ENCODE assay signal across 8 cellular contexts in the genomic region with DNA sequence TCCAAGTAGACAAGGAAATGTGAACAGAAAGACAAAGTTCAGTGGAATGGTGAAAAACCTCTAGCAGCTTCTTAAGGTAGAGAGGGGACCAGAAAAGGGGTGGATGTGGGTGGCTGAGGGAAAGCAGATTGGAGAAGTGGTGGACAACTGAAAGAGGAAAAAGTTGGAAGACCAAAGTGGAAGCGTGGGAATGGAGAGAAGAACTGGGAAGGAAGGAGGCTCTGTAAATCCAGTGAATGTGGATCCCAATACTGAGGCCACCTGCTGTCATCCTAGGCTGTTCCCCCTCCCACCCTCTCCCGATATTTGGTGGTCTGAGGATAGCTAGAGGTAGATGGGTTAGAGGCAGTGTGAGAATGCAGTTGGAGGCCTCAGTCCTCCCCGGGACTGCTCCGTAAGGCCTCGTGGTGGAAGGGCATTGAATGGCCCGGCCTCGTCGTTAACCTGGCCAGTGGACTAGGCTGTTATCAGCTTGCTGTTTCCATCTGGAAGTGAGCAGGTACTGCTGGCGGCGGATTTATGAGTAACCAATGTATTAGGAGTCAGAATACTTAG. TPM values are rescaled to one million over a fixed set of nuclear protein-coding genes. Genes with fewer than 3 reads are reported as not detected.
A peak's percentile ranks its signal among the peaks of the same experiment; 100 is the strongest.
DNase-seq lines count a peak whose midpoint lies in the region; ATAC-seq, FAIRE-seq and TF ChIP-seq lines count a peak whose summit lies in the region.

No MANE protein-coding gene starts in this region.

- no peak overlapping the region for H3K27ac ChIP-seq in OCI-LY1 (ENCODE audit: low read depth, low read length, poor library complexity, severe bottlenecking)

- H3K9me2 ChIP-seq in OCI-LY1 (ENCODE audit: low read depth, low read length): no peaks in the 10 kb centered on the region

- no peaks in the 10 kb centered on the region for H3K9me3 ChIP-seq in OCI-LY1 (ENCODE audit: low read length)
- no peaks in the 10 kb centered on the region for H3K9me3 ChIP-seq in mononuclear cell (ENCODE audit: low read depth, low read length)

- TF ChIP-seq POLR2A in GM12891 (IDR thresholded peaks at IDR 0.05; ENCODE audit: low read depth, low read length): no peak

- peak overlapping the region; percentile 96 for H3K4me2 ChIP-seq in OCI-LY1 (ENCODE audit: low read length)

- H3K4me1 ChIP-seq in OCI-LY1 (ENCODE audit: insufficient read depth, low read length, severe bottlenecking) (peaks cover 10% of the 10 kb centered on the region), mononuclear cell (ENCODE audit: insufficient read depth, low read length) (peaks cover 20% of the 10 kb centered on the region)

- H4K20me1 ChIP-seq in OCI-LY1 (ENCODE audit: insufficient read depth, low read length): no peaks in the 10 kb centered on the region

- ATAC-seq in HG03442 (IDR thresholded peaks at IDR 0.05; ENCODE audit: unreplicated experiment): no peak
- no peak for ATAC-seq in HG02610 (IDR thresholded peaks at IDR 0.05; ENCODE audit: unreplicated experiment)
- no peak for ATAC-seq in GM19023 (IDR thresholded peaks at IDR 0.05; ENCODE audit: unreplicated experiment)

- no peak for DNase-seq in GM12891 (ENCODE audit: insufficient read length, low spot score)
- peak; percentile 53 for DNase-seq in dermis blood vessel endothelial cell
- DNase-seq in COLO829 (ENCODE audit: low spot score): no peak

- H3F3A ChIP-seq in OCI-LY1 (ENCODE audit: insufficient read depth, low read length): peaks cover 13% of the 10 kb centered on the region; the same call in 1 of the 2 replicates

- H3K79me2 ChIP-seq in OCI-LY1 (ENCODE audit: insufficient read depth, low read length): no peaks in the 10 kb centered on the region

- H3K4me3 ChIP-seq in OCI-LY1 (ENCODE audit: low read depth, low read length, poor library complexity, severe bottlenecking) (peak overlapping the region; percentile 78), mononuclear cell (ENCODE audit: low read length) (peak overlapping the region; percentile 86)

- H3K27me3 ChIP-seq in OCI-LY1 (ENCODE audit: insufficient read depth, low read length) (no peaks in the 10 kb centered on the region), mononuclear cell (ENCODE audit: insufficient read depth, low read length) (no peaks in the 10 kb centered on the region)

- H2AFZ ChIP-seq in OCI-LY1 (ENCODE audit: low read length): no peak overlapping the region

- TF ChIP-seq CTCF in OCI-LY1 (IDR thresholded peaks at IDR 0.05; ENCODE audit: low read length): no peak

- FAIRE-seq in GM12891 (lab: Jason Lieb, UNC): peak; percentile 20

- H3K9ac ChIP-seq in OCI-LY1 (ENCODE audit: low read length): peak overlapping the region; percentile 72; the same call in 1 of the 2 replicates

- H3K36me3 ChIP-seq in OCI-LY1 (ENCODE audit: insufficient read depth, low read length): no peaks in the 10 kb centered on the region; the same call in 1 of the 2 replicates

TF ChIP-seq in GM12891, 5 proteins besides CTCF, POLR2A, EP300 and RAD21:
- TF ChIP-seq TAF1 (IDR thresholded peaks at IDR 0.05; ENCODE audit: low read depth, low read length) (no peak), SPI1 (IDR thresholded peaks at IDR 0.05; ENCODE audit: low read depth, low read length) (peak; percentile 8; the same call in 1 of the 2 replicates)

RNA-seq across cellular contexts. Expression of a gene that starts 0.8 kb away (rescaled TPM):
- 2.9 TPM for polyA plus RNA-seq in GM12891 (2012; ENCODE audit: low read depth, missing spikeins)
- total RNA-seq in dermis blood vessel endothelial cell (2.6 and 4.8 TPM in 2 replicates), mononuclear cell (5.5 TPM)

RNA-seq across cellular contexts. Expression of a gene that starts 19.9 kb away (rescaled TPM):
- polyA plus RNA-seq in GM12891 (2012; ENCODE audit: low read depth, missing spikeins): 109 TPM
- 78.6 and 129 TPM in 2 replicates for total RNA-seq in dermis blood vessel endothelial cell
- total RNA-seq in mononuclear cell: 779 TPM

RNA-seq across cellular contexts. Expression of a gene that starts 45.7 kb away (rescaled TPM):
- 19.2 TPM for polyA plus RNA-seq in GM12891 (2012; ENCODE audit: low read depth, missing spikeins)
- total RNA-seq in dermis blood vessel endothelial cell: 10.9 and 20.8 TPM in 2 replicates
- total RNA-seq in mononuclear cell: 3.9 TPM

RNA-seq across cellular contexts. Expression of a gene that starts 51.5 kb away (rescaled TPM):
- polyA plus RNA-seq in GM12891 (2012; ENCODE audit: low read depth, missing spikeins): 2.7 TPM
- total RNA-seq in dermis blood vessel endothelial cell (15.1 and 24.0 TPM in 2 replicates), mononuclear cell (3.0 TPM)
